1 cellular context compared by ENCODE assay signal in genomic region chr3:137542049-137542448, GRCh38.
TF ChIP-seq lines count a peak whose summit lies in the region.

No MANE protein-coding gene starts in this region.

TF ChIP-seq in H1, 55 proteins besides CTCF, POLR2A, EP300 and RAD21:
- TF ChIP-seq GABPA (IDR thresholded peaks at IDR 0.05; ENCODE audit: borderline replicate concordance, insufficient read depth, low read length) (no peak), MAFK (IDR thresholded peaks at IDR 0.05; ENCODE audit: low read depth, low read length) (no peak), TEAD4 (IDR thresholded peaks at IDR 0.05; ENCODE audit: low read depth, low read length) (no peak), USF2 (IDR thresholded peaks at IDR 0.05; ENCODE audit: low read length) (no peak), CTBP2 (IDR thresholded peaks at IDR 0.05; ENCODE audit: borderline replicate concordance, insufficient read depth, insufficient read length, low read length) (no peak), SP4 (IDR thresholded peaks at IDR 0.05; ENCODE audit: low read length) (no peak), EGR1 (IDR thresholded peaks at IDR 0.05; ENCODE audit: borderline replicate concordance, low read depth, low read length) (no peak), ATF3 (IDR thresholded peaks at IDR 0.05; ENCODE audit: insufficient read depth, low read depth, low read length) (no peak), CHD7 (IDR thresholded peaks at IDR 0.05; ENCODE audit: insufficient replicate concordance, low read length) (no peak), SAP30 (IDR thresholded peaks at IDR 0.05; ENCODE audit: insufficient read depth, insufficient replicate concordance, low read length) (no peak), CEBPB (IDR thresholded peaks at IDR 0.05; ENCODE audit: low read depth, low read length) (no peak), SUZ12 (IDR thresholded peaks at IDR 0.05; ENCODE audit: low read length) (no peak), TBP (IDR thresholded peaks at IDR 0.05; ENCODE audit: low read depth, low read length) (no peak), RBBP5 (IDR thresholded peaks at IDR 0.05; ENCODE audit: borderline replicate concordance, low read depth, low read length) (no peak), PHF8 (conservative IDR thresholded peaks at IDR 0.05; ENCODE audit: low read depth, low read length) (no peak), KDM5A (IDR thresholded peaks at IDR 0.05; ENCODE audit: low read length) (no peak), KDM1A (IDR thresholded peaks at IDR 0.05; ENCODE audit: borderline replicate concordance, low read length) (no peak), YY1 (IDR thresholded peaks at IDR 0.05; ENCODE audit: low read depth, low read length) (no peak)
